ENCODE assay signal across 1 cellular context in genomic region chr12:116354950-116355779, GRCh38.
A peak's percentile ranks its signal among the peaks of the same experiment; 100 is the strongest.
TF ChIP-seq lines count a peak whose summit lies in the region.

No MANE protein-coding gene starts in this region.

TF ChIP-seq in K562, 482 proteins besides CTCF, POLR2A, EP300 and RAD21 (continued from another document):
- TF ChIP-seq VEZF1 (CRISPR knock-in tag; IDR thresholded peaks at IDR 0.05): peak; percentile 28; the same call in 1 of the 2 replicates
- no peak for TF ChIP-seq CC2D1A (IDR thresholded peaks at IDR 0.05)
- TF ChIP-seq NFXL1 (CRISPR knock-in tag; IDR thresholded peaks at IDR 0.05): no peak
- no peak for TF ChIP-seq NR2F6 (CRISPR knock-in tag; IDR thresholded peaks at IDR 0.05)
- peak; percentile 41 for TF ChIP-seq CXXC5 (CRISPR knock-in tag; IDR thresholded peaks at IDR 0.05)
- peak; percentile 21; the same call in 1 of the 2 replicates for TF ChIP-seq NCOR1 (IDR thresholded peaks at IDR 0.05)
- TF ChIP-seq FOSL1 (tag; conservative IDR thresholded peaks at IDR 0.05): no peak
- TF ChIP-seq WHSC1 (IDR thresholded peaks at IDR 0.05; ENCODE audit: low read length): no peak
- TF ChIP-seq ATF7 (IDR thresholded peaks at IDR 0.05): peak; percentile 75; the same call in 1 of the 2 replicates
- peak; percentile 36; the same call in 1 of the 2 replicates for TF ChIP-seq ZNF584 (CRISPR knock-in tag; IDR thresholded peaks at IDR 0.05; ENCODE audit: low read depth)
- TF ChIP-seq ZNF395 (CRISPR knock-in tag; IDR thresholded peaks at IDR 0.05): 0 out of 2 replicates have a peak, but pooled peaks have one; percentile 13
- no peak for TF ChIP-seq LARP7 (IDR thresholded peaks at IDR 0.05)
- TF ChIP-seq RB1 (IDR thresholded peaks at IDR 0.05; ENCODE audit: low read depth): no peak
- peak; percentile 72 for TF ChIP-seq JUND (IDR thresholded peaks at IDR 0.05; ENCODE audit: borderline replicate concordance, low read depth, low read length)
- TF ChIP-seq JUND (tag; IDR thresholded peaks at IDR 0.05; ENCODE audit: borderline replicate concordance, low read depth, low read length): peak; percentile 73; the same call in 2 of the 3 replicates
- no peak for TF ChIP-seq ZNF165 (CRISPR knock-in tag; IDR thresholded peaks at IDR 0.05; ENCODE audit: borderline replicate concordance)
- TF ChIP-seq CTBP1 (IDR thresholded peaks at IDR 0.05; ENCODE audit: borderline replicate concordance): peak; percentile 63
- 0 out of 2 replicates have a peak, but pooled peaks have one; percentile 15 for TF ChIP-seq PYGO2 (tag; IDR thresholded peaks at IDR 0.05)
- peak; percentile 45; the same call in 1 of the 2 replicates for TF ChIP-seq SMARCA4 (IDR thresholded peaks at IDR 0.05)
- TF ChIP-seq EP400 (IDR thresholded peaks at IDR 0.05): peak; percentile 37
- peak; percentile 26; the same call in 1 of the 2 replicates for TF ChIP-seq DMBX1 (CRISPR knock-in tag; IDR thresholded peaks at IDR 0.05; ENCODE audit: borderline replicate concordance)
- 0 out of 2 replicates have a peak, but pooled peaks have one; percentile 13 for TF ChIP-seq MEF2D (tag; conservative IDR thresholded peaks at IDR 0.05; ENCODE audit: low read depth)
- peak; percentile 15; the same call in 1 of the 2 replicates for TF ChIP-seq CBFA2T2 (conservative IDR thresholded peaks at IDR 0.05)
- TF ChIP-seq ZBTB5 (IDR thresholded peaks at IDR 0.05): no peak
- no peak for TF ChIP-seq GTF3C2 (IDR thresholded peaks at IDR 0.05; ENCODE audit: borderline replicate concordance, extremely low read depth, insufficient read length)
- no peak for TF ChIP-seq BACH1 (tag; IDR thresholded peaks at IDR 0.05)
- TF ChIP-seq UBTF (IDR thresholded peaks at IDR 0.05; ENCODE audit: borderline replicate concordance in 1 of 2, low read depth in 2 of 2, low read length in 2 of 2): 0 out of 4 replicates have a peak, but pooled peaks of 1 of the 2 experiments have one; percentile 33
- TF ChIP-seq ZNF592 (IDR thresholded peaks at IDR 0.05): peak; percentile 74
- TF ChIP-seq DPF2 (IDR thresholded peaks at IDR 0.05): peak; percentile 44; the same call in 1 of the 2 replicates
- TF ChIP-seq RNF2 (IDR thresholded peaks at IDR 0.05): no peak
- peak; percentile 46 for TF ChIP-seq EGR1 (conservative IDR thresholded peaks at IDR 0.05)
- TF ChIP-seq MCM7 (IDR thresholded peaks at IDR 0.05): no peak
- peak in 1 of 2 experiments; percentile 36; a peak in 3 of 4 replicates for TF ChIP-seq KDM1A (IDR thresholded peaks at IDR 0.05)
- TF ChIP-seq ATF3 (IDR thresholded peaks at IDR 0.05): peak; percentile 76
- no peak for TF ChIP-seq ATF3 (CRISPR knock-in tag; conservative IDR thresholded peaks at IDR 0.05)
- TF ChIP-seq CBFA2T3 (IDR thresholded peaks at IDR 0.05): peak; percentile 66
- 0 out of 2 replicates have a peak, but pooled peaks have one; percentile 34 for TF ChIP-seq HES1 (IDR thresholded peaks at IDR 0.05; ENCODE audit: low read depth)
- peak; percentile 50 for TF ChIP-seq ARID1B (IDR thresholded peaks at IDR 0.05)
